In the genomic region with DNA sequence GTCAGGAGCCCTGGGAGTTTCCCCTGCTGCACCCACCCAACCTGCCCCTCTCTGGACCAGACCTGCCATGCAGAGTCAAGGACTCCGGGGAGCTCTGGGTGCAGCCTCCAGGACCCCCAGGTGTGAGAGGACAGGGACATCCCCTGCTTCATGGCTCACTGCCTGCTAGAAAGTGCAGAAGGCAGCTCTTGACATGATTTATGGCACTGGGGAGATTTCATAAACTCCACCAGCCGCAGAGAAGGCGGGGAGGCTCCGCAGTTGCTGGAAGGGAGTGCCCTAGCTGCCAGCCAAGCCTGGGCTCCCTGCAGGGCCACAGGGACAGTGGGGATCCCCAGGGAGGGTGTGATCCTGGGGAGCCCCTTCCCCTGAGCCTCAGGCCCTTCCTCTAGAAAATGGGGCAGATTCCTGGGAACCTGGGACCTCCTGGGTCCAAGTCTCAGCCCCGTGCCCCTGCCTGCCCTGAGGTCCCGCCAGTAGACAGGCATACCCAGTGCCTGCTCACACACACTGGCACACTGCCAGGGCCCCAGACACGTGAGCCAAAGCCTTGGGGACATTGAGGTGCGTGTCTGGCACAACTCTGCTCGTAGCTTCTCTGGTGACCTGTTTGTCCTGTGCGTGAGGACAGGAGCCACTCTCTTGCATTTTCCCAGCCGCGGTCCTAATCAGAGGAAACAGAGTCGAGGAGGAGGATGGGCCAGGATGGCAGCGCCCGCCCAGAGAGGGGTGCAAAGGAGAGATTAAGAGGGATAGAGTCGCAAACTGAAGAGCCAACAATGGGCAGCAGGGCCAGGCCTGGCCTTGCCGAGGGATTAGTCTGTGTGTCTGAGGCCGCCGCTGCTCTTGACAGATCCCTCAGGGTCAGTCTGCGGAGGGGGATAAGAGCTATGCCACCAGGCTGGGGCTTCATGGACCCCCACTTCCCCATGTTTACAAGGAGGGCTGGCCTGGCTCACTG, we compare ENCODE assay signal across 1 cellular context.
TF ChIP-seq lines count a peak whose summit lies in the region.

No MANE protein-coding gene starts in this region.

TF ChIP-seq in GM23338, 12 proteins besides CTCF, POLR2A, EP300 and RAD21 (continued from another document):
- TF ChIP-seq, protein P1, sequence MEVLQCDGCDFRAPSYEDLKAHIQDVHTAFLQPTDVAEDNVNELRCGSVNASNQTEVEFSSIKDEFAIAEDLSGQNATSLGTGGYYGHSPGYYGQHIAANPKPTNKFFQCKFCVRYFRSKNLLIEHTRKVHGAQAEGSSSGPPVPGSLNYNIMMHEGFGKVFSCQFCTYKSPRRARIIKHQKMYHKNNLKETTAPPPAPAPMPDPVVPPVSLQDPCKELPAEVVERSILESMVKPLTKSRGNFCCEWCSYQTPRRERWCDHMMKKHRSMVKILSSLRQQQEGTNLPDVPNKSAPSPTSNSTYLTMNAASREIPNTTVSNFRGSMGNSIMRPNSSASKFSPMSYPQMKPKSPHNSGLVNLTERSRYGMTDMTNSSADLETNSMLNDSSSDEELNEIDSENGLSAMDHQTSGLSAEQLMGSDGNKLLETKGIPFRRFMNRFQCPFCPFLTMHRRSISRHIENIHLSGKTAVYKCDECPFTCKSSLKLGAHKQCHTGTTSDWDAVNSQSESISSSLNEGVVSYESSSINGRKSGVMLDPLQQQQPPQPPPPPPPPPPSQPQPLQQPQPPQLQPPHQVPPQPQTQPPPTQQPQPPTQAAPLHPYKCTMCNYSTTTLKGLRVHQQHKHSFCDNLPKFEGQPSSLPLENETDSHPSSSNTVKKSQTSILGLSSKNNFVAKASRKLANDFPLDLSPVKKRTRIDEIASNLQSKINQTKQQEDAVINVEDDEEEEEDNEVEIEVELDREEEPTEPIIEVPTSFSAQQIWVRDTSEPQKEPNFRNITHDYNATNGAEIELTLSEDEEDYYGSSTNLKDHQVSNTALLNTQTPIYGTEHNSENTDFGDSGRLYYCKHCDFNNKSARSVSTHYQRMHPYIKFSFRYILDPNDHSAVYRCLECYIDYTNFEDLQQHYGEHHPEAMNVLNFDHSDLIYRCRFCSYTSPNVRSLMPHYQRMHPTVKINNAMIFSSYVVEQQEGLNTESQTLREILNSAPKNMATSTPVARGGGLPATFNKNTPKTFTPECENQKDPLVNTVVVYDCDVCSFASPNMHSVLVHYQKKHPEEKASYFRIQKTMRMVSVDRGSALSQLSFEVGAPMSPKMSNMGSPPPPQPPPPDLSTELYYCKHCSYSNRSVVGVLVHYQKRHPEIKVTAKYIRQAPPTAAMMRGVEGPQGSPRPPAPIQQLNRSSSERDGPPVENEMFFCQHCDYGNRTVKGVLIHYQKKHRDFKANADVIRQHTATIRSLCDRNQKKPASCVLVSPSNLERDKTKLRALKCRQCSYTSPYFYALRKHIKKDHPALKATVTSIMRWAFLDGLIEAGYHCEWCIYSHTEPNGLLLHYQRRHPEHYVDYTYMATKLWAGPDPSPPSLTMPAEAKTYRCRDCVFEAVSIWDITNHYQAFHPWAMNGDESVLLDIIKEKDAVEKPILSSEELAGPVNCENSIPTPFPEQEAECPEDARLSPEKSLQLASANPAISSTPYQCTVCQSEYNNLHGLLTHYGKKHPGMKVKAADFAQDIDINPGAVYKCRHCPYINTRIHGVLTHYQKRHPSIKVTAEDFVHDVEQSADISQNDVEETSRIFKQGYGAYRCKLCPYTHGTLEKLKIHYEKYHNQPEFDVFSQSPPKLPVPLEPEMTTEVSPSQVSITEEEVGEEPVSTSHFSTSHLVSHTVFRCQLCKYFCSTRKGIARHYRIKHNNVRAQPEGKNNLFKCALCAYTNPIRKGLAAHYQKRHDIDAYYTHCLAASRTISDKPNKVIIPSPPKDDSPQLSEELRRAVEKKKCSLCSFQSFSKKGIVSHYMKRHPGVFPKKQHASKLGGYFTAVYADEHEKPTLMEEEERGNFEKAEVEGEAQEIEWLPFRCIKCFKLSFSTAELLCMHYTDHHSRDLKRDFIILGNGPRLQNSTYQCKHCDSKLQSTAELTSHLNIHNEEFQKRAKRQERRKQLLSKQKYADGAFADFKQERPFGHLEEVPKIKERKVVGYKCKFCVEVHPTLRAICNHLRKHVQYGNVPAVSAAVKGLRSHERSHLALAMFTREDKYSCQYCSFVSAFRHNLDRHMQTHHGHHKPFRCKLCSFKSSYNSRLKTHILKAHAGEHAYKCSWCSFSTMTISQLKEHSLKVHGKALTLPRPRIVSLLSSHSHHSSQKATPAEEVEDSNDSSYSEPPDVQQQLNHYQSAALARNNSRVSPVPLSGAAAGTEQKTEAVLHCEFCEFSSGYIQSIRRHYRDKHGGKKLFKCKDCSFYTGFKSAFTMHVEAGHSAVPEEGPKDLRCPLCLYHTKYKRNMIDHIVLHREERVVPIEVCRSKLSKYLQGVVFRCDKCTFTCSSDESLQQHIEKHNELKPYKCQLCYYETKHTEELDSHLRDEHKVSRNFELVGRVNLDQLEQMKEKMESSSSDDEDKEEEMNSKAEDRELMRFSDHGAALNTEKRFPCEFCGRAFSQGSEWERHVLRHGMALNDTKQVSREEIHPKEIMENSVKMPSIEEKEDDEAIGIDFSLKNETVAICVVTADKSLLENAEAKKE (CRISPR knock-in tag; IDR thresholded peaks at IDR 0.05), result no peak
- TF ChIP-seq EZH2phosphoT487 (IDR thresholded peaks at IDR 0.05; ENCODE audit: unreplicated experiment), result no peak
- TF ChIP-seq ZNF114 (CRISPR knock-in tag; IDR thresholded peaks at IDR 0.05), result no peak
- TF ChIP-seq CREB1 (CRISPR knock-in tag; IDR thresholded peaks at IDR 0.05; ENCODE audit: low read depth), result no peak
